ENCODE assay signal across 1 cellular context in genomic region chr5:135386886-135387628, GRCh38.
TF ChIP-seq lines count a peak whose summit lies in the region.

No MANE protein-coding gene starts in this region.

TF ChIP-seq in K562, 482 proteins besides CTCF, POLR2A, EP300 and RAD21 (continued from another document):
- TF ChIP-seq FOXO4 (CRISPR knock-in tag; IDR thresholded peaks at IDR 0.05) (no peak), MAX (CRISPR knock-in tag; IDR thresholded peaks at IDR 0.05) (no peak), ZNF253 (CRISPR knock-in tag; conservative IDR thresholded peaks at IDR 0.05) (no peak), TCF7L2 (IDR thresholded peaks at IDR 0.05; ENCODE audit: low read depth, low read length) (no peak), ZNF592 (IDR thresholded peaks at IDR 0.05) (peak; percentile 57; the same call in 1 of the 2 replicates), SOX6 (IDR thresholded peaks at IDR 0.05) (peak; percentile 46; the same call in 1 of the 2 replicates), CBFA2T3 (IDR thresholded peaks at IDR 0.05) (peak; percentile 10; the same call in 1 of the 2 replicates), KDM4B (IDR thresholded peaks at IDR 0.05; ENCODE audit: borderline replicate concordance in 2 of 2, low read depth in 1 of 2) (no peak), COPS2 (conservative IDR thresholded peaks at IDR 0.05) (no peak), ZFP36 (IDR thresholded peaks at IDR 0.05; ENCODE audit: low read depth, low read length, partially characterized antibody) (peak; percentile 81), CREB3 (tag; conservative IDR thresholded peaks at IDR 0.05; ENCODE audit: low read depth) (no peak), GATA2 (CRISPR knock-in tag; IDR thresholded peaks at IDR 0.05) (no peak), CHD1 (IDR thresholded peaks at IDR 0.05; ENCODE audit: low read length) (no peak), RFX5 (IDR thresholded peaks at IDR 0.05; ENCODE audit: low read depth, low read length) (no peak), SMARCE1 (IDR thresholded peaks at IDR 0.05) (0 out of 2 replicates have a peak, but pooled peaks have one; percentile 37), MNT (conservative IDR thresholded peaks at IDR 0.05) (peak in 1 of 2 experiments; percentile 30; a peak in 1 of 4 replicates), SMARCA4 (IDR thresholded peaks at IDR 0.05) (peak; percentile 67; the same call in 1 of the 2 replicates), SREBF1 (IDR thresholded peaks at IDR 0.05; ENCODE audit: borderline replicate concordance, low read depth, low read length) (no peak), ZBTB9 (CRISPR knock-in tag; IDR thresholded peaks at IDR 0.05) (peak; percentile 68; the same call in 1 of the 2 replicates), TEAD4 (IDR thresholded peaks at IDR 0.05; ENCODE audit: low read length) (peak; percentile 82), TEAD4 (CRISPR knock-in tag; IDR thresholded peaks at IDR 0.05; ENCODE audit: borderline replicate concordance) (no peak), PPARD (CRISPR knock-in tag; IDR thresholded peaks at IDR 0.05) (no peak), TEAD2 (tag; IDR thresholded peaks at IDR 0.05) (peak; percentile 76; the same call in 1 of the 2 replicates), FIP1L1 (IDR thresholded peaks at IDR 0.05; ENCODE audit: low read depth, low read length, poor library complexity, severe bottlenecking) (no peak), ATF4 (CRISPR knock-in tag; IDR thresholded peaks at IDR 0.05) (0 out of 2 replicates have a peak, but pooled peaks have one; percentile 28), HMGXB4 (CRISPR knock-in tag; IDR thresholded peaks at IDR 0.05) (no peak), MEF2A (IDR thresholded peaks at IDR 0.05; ENCODE audit: control insufficient read depth, low read depth, low read length) (peak; percentile 85), NCOR1 (IDR thresholded peaks at IDR 0.05) (peak; percentile 50), POLR2AphosphoS5 (IDR thresholded peaks at IDR 0.05; ENCODE audit: control insufficient read depth, insufficient read depth, low read depth, low read length) (peak; percentile 36; the same call in 1 of the 2 replicates), BCL6 (CRISPR knock-in tag; IDR thresholded peaks at IDR 0.05) (no peak), ZNF263 (CRISPR knock-in tag; IDR thresholded peaks at IDR 0.05; ENCODE audit: borderline replicate concordance) (no peak), CC2D1A (IDR thresholded peaks at IDR 0.05) (no peak), XRCC3 (IDR thresholded peaks at IDR 0.05) (no peak), ZNF316 (IDR thresholded peaks at IDR 0.05) (0 out of 2 replicates have a peak, but pooled peaks have one; percentile 7), KAT8 (IDR thresholded peaks at IDR 0.05; ENCODE audit: low read depth) (0 out of 2 replicates have a peak, but pooled peaks have one; percentile 37), ATF2 (CRISPR knock-in tag; IDR thresholded peaks at IDR 0.05) (no peak), ZBTB49 (CRISPR knock-in tag; IDR thresholded peaks at IDR 0.05; ENCODE audit: borderline replicate concordance) (no peak), CCNT2 (IDR thresholded peaks at IDR 0.05; ENCODE audit: borderline replicate concordance, extremely low read depth, insufficient read length, low read depth, low read length) (peak; percentile 59), SMARCB1 (IDR thresholded peaks at IDR 0.05; ENCODE audit: insufficient read length, low read depth) (no peak), ZNF175 (CRISPR knock-in tag; IDR thresholded peaks at IDR 0.05; ENCODE audit: low read depth) (no peak), KLF1 (tag; IDR thresholded peaks at IDR 0.05) (peak; percentile 100), ELK3 (CRISPR knock-in tag; IDR thresholded peaks at IDR 0.05) (no peak), ZNF24 (IDR thresholded peaks at IDR 0.05) (no peak)
